ENCODE assay signal across 10 cellular contexts in genomic region chr2:121897335-121897970, GRCh38.
DNase-seq lines count a peak whose midpoint lies in the region; ATAC-seq and TF ChIP-seq lines count a peak whose summit lies in the region.
"Had no signal": no experiment of that assay in that cellular context is flagged by ENCODE, and none has a peak within 500 bp of the region (broad histone marks: within the 10 kb centered on the region; RNA-seq: fewer than 3 reads in every experiment).

No MANE protein-coding gene starts in this region.

- POLR2A ChIA-PET in naive thymus-derived CD4-positive, alpha-beta T cell (lab: Charles Lee): no interaction called here

- CTCF ChIA-PET in naive thymus-derived CD4-positive, alpha-beta T cell (lab: Charles Lee): no interaction called here

- no peak overlapping the region for H3K27ac Mint-ChIP-seq in naive thymus-derived CD4-positive, alpha-beta T cell

- peaks cover 0 to 3% (median 0%) of the 10 kb centered on the region in 5 donors for H3K27me3 Mint-ChIP-seq in naive thymus-derived CD4-positive, alpha-beta T cell

- peak; percentile 58 for TF ChIP-seq CTCF in AG10803 (conservative IDR thresholded peaks at IDR 0.05; ENCODE audit: low read length)
- peak; percentile 68 for TF ChIP-seq CTCF in GM12874 (IDR thresholded peaks at IDR 0.05; ENCODE audit: insufficient read depth, low read depth, low read length)
- peak; percentile 59 for TF ChIP-seq CTCF in HFF-Myc (IDR thresholded peaks at IDR 0.05; ENCODE audit: low read depth, low read length, missing control alignments)
- TF ChIP-seq CTCF in WERI-Rb-1 (IDR thresholded peaks at IDR 0.05; ENCODE audit: low read depth, low read length): peak; percentile 90
- TF ChIP-seq CTCF in right atrium auricular region (IDR thresholded peaks at IDR 0.05): peak in 1 of 2 donors; percentile 36

- H3K27me3 ChIP-seq in WERI-Rb-1 (ENCODE audit: insufficient read depth, low read depth, severe bottlenecking): no peaks in the 10 kb centered on the region
- no peaks in the 10 kb centered on the region for H3K27me3 ChIP-seq in naive thymus-derived CD4-positive, alpha-beta T cell (ENCODE audit: control insufficient read depth in 2 of 2, insufficient read depth in 2 of 2, low read length in 2 of 2)
- no peaks in the 10 kb centered on the region for H3K27me3 ChIP-seq in right atrium auricular region
- H3K27me3 ChIP-seq: SJSA1 had no signal

- H3K4me3 ChIP-seq in AG10803 (ENCODE audit: low read length) (no peak overlapping the region), HFF-Myc (replicated peaks; ENCODE audit: low read depth, low read length) (no peak overlapping the region), WERI-Rb-1 (ENCODE audit: low read depth, low read length) (no peak overlapping the region), right atrium auricular region (no peak overlapping the region)
- H3K4me3 ChIP-seq in naive thymus-derived CD4-positive, alpha-beta T cell (ENCODE audit: low read length): no peak overlapping the region
- H3K4me3 ChIP-seq: lower lobe of right lung, SJSA1 had no signal

- no peaks in the 10 kb centered on the region for H3K36me3 Mint-ChIP-seq in naive thymus-derived CD4-positive, alpha-beta T cell

- H3K9me3 ChIP-seq in WERI-Rb-1 (ENCODE audit: severe bottlenecking): no peaks in the 10 kb centered on the region
- no peaks in the 10 kb centered on the region for H3K9me3 ChIP-seq in naive thymus-derived CD4-positive, alpha-beta T cell (ENCODE audit: control insufficient read depth in 2 of 3, low read length in 3 of 3)
- no peaks in the 10 kb centered on the region for H3K9me3 ChIP-seq in right atrium auricular region
- H3K9me3 ChIP-seq: lower lobe of right lung, SJSA1 had no signal

- peak; percentile 28 for ATAC-seq in naive thymus-derived CD4-positive, alpha-beta T cell

- no peaks in the 10 kb centered on the region for H3K4me1 Mint-ChIP-seq in naive thymus-derived CD4-positive, alpha-beta T cell

- no peaks in the 10 kb centered on the region for H3K9me3 Mint-ChIP-seq in naive thymus-derived CD4-positive, alpha-beta T cell

- intact Hi-C loops in naive thymus-derived CD4-positive, alpha-beta T cell (cut with micrococcal nuclease): no loop called here

- H3K4me3 Mint-ChIP-seq in naive thymus-derived CD4-positive, alpha-beta T cell: no peak overlapping the region

- DNase-seq in AG10803 (ENCODE audit: low read depth) (peak; percentile 45), HFF-Myc (ENCODE audit: extremely low read depth, low read depth) (no peak), MV-4-11 (lab: John Stamatoyannopoulos, UW) (peak; percentile 18), WERI-Rb-1 (peak; percentile 70), hypothalamus (lab: John Stamatoyannopoulos, UW) (no peak), right atrium auricular region (ENCODE audit: low spot score) (no peak)
- no peak for DNase-seq in naive thymus-derived CD4-positive, alpha-beta T cell
- DNase-seq: lower lobe of right lung had no signal

- H3K27ac ChIP-seq in WERI-Rb-1 (no peak overlapping the region), right atrium auricular region (no peak overlapping the region)
- no peak overlapping the region for H3K27ac ChIP-seq in naive thymus-derived CD4-positive, alpha-beta T cell (ENCODE audit: low read depth, low read length)
- H3K27ac ChIP-seq: lower lobe of right lung, SJSA1 had no signal

- H3K4me1 ChIP-seq in naive thymus-derived CD4-positive, alpha-beta T cell (ENCODE audit: control insufficient read depth in 2 of 2, insufficient read depth in 2 of 2, low read length in 2 of 2): no peaks in the 10 kb centered on the region
- no peaks in the 10 kb centered on the region for H3K4me1 ChIP-seq in right atrium auricular region
- H3K4me1 ChIP-seq: lower lobe of right lung, SJSA1 had no signal

- H3K36me3 ChIP-seq in WERI-Rb-1 (no peaks in the 10 kb centered on the region), right atrium auricular region (no peaks in the 10 kb centered on the region)
- H3K36me3 ChIP-seq in naive thymus-derived CD4-positive, alpha-beta T cell (ENCODE audit: control insufficient read depth in 2 of 3, insufficient read depth in 3 of 3, low read length in 3 of 3): no peaks in the 10 kb centered on the region
- H3K36me3 ChIP-seq: lower lobe of right lung, SJSA1 had no signal

Comparison
In these comparisons a context has a peak if more than half of its experiments do, and no peak if none do; other contexts are left out.
1. DNase-seq: peak in AG10803 (single experiment), MV-4-11 (single experiment) and WERI-Rb-1 (single experiment); none in HFF-Myc (single experiment), naive thymus-derived CD4-positive, alpha-beta T cell (0 of 9), hypothalamus (0 of 51) and right atrium auricular region (single experiment).